8 cellular contexts compared by ENCODE assay signal in genomic region chr10:79322616-79323566, GRCh38. TPM values are rescaled to one million over a fixed set of nuclear protein-coding genes. Genes with fewer than 3 reads are reported as not detected.
DNase-seq lines count a peak whose midpoint lies in the region; ATAC-seq and TF ChIP-seq lines count a peak whose summit lies in the region.

No MANE protein-coding gene starts in this region.

- H3K4me1 ChIP-seq in prostate gland (replicated peaks) (no peaks in the 10 kb centered on the region), urinary bladder (ENCODE audit: insufficient read depth) (no peaks in the 10 kb centered on the region)

- TF ChIP-seq POLR2A in prostate gland (IDR thresholded peaks at IDR 0.05), result no peak

- no peak for TF ChIP-seq CTCF in HL-60 (IDR thresholded peaks at IDR 0.05; ENCODE audit: insufficient read depth, low read length)
- TF ChIP-seq CTCF in cardiac fibroblast (IDR thresholded peaks at IDR 0.05; ENCODE audit: low read depth, low read length), result no peak
- TF ChIP-seq CTCF in prostate gland (IDR thresholded peaks at IDR 0.05), result no peak

- no peaks in the 10 kb centered on the region for H3K9me3 ChIP-seq in prostate gland

- H3K36me3 ChIP-seq in prostate gland, result no peaks in the 10 kb centered on the region
- no peaks in the 10 kb centered on the region for H3K36me3 ChIP-seq in urinary bladder (ENCODE audit: insufficient read depth)

- intact Hi-C loops in prostate gland (cut with DNase I), result no loop called here

- WGBS in prostate gland, result 59% methylated on average over 15 of the region's 15 CpGs
- 72% methylated on average over 15 of the region's 15 CpGs for WGBS in urinary bladder

- peak; percentile 38 to 95 for DNase-seq in HL-60 (ENCODE audit: low read depth in 1 of 2, low spot score in 1 of 2)
- peak; percentile 51 for DNase-seq in activated CD4-positive, CD25-positive, alpha-beta regulatory T cell treated with anti-CD3 and anti-CD28 coated beads, Interleukin-2, amount 50 U/mL, for 72 hours
- peak; percentile 76 to 83 for DNase-seq in cardiac fibroblast (ENCODE audit: low read depth in 2 of 2)
- DNase-seq in prostate gland (ENCODE audit: low spot score), result peak; percentile 76
- no peak for DNase-seq in cerebellum (ENCODE audit: low spot score)
- no peak for DNase-seq in ecto neural progenitor cell (ENCODE audit: low spot score)

- H3K27me3 ChIP-seq in HL-60 (ENCODE audit: insufficient read depth, poor library complexity, severe bottlenecking), result no peaks in the 10 kb centered on the region
- H3K27me3 ChIP-seq in prostate gland (replicated peaks; ENCODE audit: insufficient read depth), result no peaks in the 10 kb centered on the region

- H3K4me3 ChIP-seq in HL-60 (replicated peaks; ENCODE audit: insufficient read depth, low read length) (no peak overlapping the region), cardiac fibroblast (replicated peaks in 1 of 2; ENCODE audit: low read depth in 2 of 2, low read length in 2 of 2) (no peak overlapping the region), prostate gland (no peak overlapping the region), urinary bladder (ENCODE audit: low read depth, low read length) (no peak overlapping the region)

- H3K27ac ChIP-seq in HL-60 (replicated peaks), result peak overlapping the region; percentile 45
- no peak overlapping the region for H3K27ac ChIP-seq in prostate gland
- peak overlapping the region; percentile 42 for H3K27ac ChIP-seq in urinary bladder (ENCODE audit: low read depth)

- ATAC-seq in GM19372 (IDR thresholded peaks at IDR 0.05; ENCODE audit: low read depth, unreplicated experiment), result peak; percentile 67

RNA-seq across cellular contexts. Expression of gene PPIF, which starts 24.4 kb away (rescaled TPM):
- total RNA-seq in prostate gland (10 to 100 TPM; 30.6 to 69.1 TPM), urinary bladder (17.4 TPM), cerebellum (10.9 TPM)
- polyA plus RNA-seq in urinary bladder, result 39.4 TPM

Comparison
In these comparisons a context has a peak if more than half of its experiments do, and no peak if none do; other contexts are left out.
1. DNase-seq: peak in HL-60 (2 of 2), activated CD4-positive, CD25-positive, alpha-beta regulatory T cell treated with anti-CD3 and anti-CD28 coated beads, Interleukin-2, amount 50 U/mL, for 72 hours (single experiment), cardiac fibroblast (2 of 2) and prostate gland (single experiment); none in cerebellum (single experiment) and ecto neural progenitor cell (single experiment).
2. H3K27ac ChIP-seq: peak in HL-60 (single experiment) and urinary bladder (single experiment); none in prostate gland (0 of 2).